Comparison of ENCODE assay signal across 19 cellular contexts in genomic region chr1:205246426-205247119, GRCh38. TPM values are rescaled to one million over a fixed set of nuclear protein-coding genes. Genes with fewer than 3 reads are reported as not detected.
DNase-seq lines count a peak whose midpoint lies in the region; ATAC-seq and TF ChIP-seq lines count a peak whose summit lies in the region.
"Had no signal": no experiment of that assay in that cellular context is flagged by ENCODE, and none has a peak within 500 bp of the region (broad histone marks: within the 10 kb centered on the region; RNA-seq: fewer than 3 reads in every experiment).

No MANE protein-coding gene starts in this region.

- H3K9me3 ChIP-seq in parathyroid adenoma (ENCODE audit: control insufficient read depth, low read length) (no peaks in the 10 kb centered on the region), PC-9 (ENCODE audit: insufficient read depth, low read depth) (no peaks in the 10 kb centered on the region)
- H3K9me3 ChIP-seq: breast epithelium, left ventricle myocardium inferior had no signal

- H3K4me1 Mint-ChIP-seq in activated T-cell treated with anti-CD3 and anti-CD28 coated beads, Interleukin-2, amount 50 U/mL, for 72 hours (ENCODE audit: low read depth) = peaks cover 9% of the 10 kb centered on the region
- H3K4me1 Mint-ChIP-seq in chondrocyte (ENCODE audit: low read depth) (peaks cover 53% of the 10 kb centered on the region), osteocyte (ENCODE audit: unreplicated experiment) (peaks cover 36% of the 10 kb centered on the region)

- H3K27me3 Mint-ChIP-seq in activated T-cell treated with anti-CD3 and anti-CD28 coated beads, Interleukin-2, amount 50 U/mL, for 72 hours (ENCODE audit: low read depth) = no peaks in the 10 kb centered on the region
- H3K27me3 Mint-ChIP-seq in chondrocyte (ENCODE audit: low read depth) = no peaks in the 10 kb centered on the region
- no peaks in the 10 kb centered on the region for H3K27me3 Mint-ChIP-seq in osteocyte (ENCODE audit: unreplicated experiment)
- H3K27me3 Mint-ChIP-seq: activated CD4-positive, alpha-beta T cell treated with anti-CD3 and anti-CD28 coated beads, Interleukin-2, amount 10 ng/mL, durations not matched to agents 7 days and 5 days; CD4-positive, alpha-beta T cell had no signal

- no peaks in the 10 kb centered on the region for H3F3A ChIP-seq in PC-9 (ENCODE audit: insufficient read depth, low read depth)

- H3K4me3 Mint-ChIP-seq in activated T-cell treated with anti-CD3 and anti-CD28 coated beads, Interleukin-2, amount 50 U/mL, for 72 hours = peak overlapping the region; percentile 9 to 70
- H3K4me3 Mint-ChIP-seq in chondrocyte (ENCODE audit: unreplicated experiment) (no peak overlapping the region), osteocyte (ENCODE audit: unreplicated experiment) (no peak overlapping the region)
- H3K4me3 Mint-ChIP-seq: activated CD4-positive, alpha-beta T cell treated with anti-CD3 and anti-CD28 coated beads, Interleukin-2, amount 10 ng/mL, durations not matched to agents 7 days and 5 days; CD4-positive, alpha-beta T cell had no signal

- H3K4me3 ChIP-seq in parathyroid adenoma (ENCODE audit: low read depth, low read length) = no peak overlapping the region
- no peak overlapping the region for H3K4me3 ChIP-seq in urinary bladder (ENCODE audit: low read depth, low read length)
- H3K4me3 ChIP-seq in PC-9 = no peak overlapping the region
- H3K4me3 ChIP-seq: breast epithelium, left ventricle myocardium inferior, skin epidermis had no signal

- H3K27me3 ChIP-seq in parathyroid adenoma (ENCODE audit: control insufficient read depth, insufficient read depth, low read length) (no peaks in the 10 kb centered on the region), PC-9 (ENCODE audit: insufficient read depth, low read depth) (peaks cover 21% of the 10 kb centered on the region)
- H3K27me3 ChIP-seq: breast epithelium had no signal

- H3K36me3 Mint-ChIP-seq in activated T-cell treated with anti-CD3 and anti-CD28 coated beads, Interleukin-2, amount 50 U/mL, for 72 hours (ENCODE audit: insufficient read depth in 2 of 2) = peaks cover 0 to 5% of the 10 kb centered on the region in 2 donors
- H3K36me3 Mint-ChIP-seq in chondrocyte (ENCODE audit: low read depth) (peaks cover 3% of the 10 kb centered on the region), osteocyte (ENCODE audit: unreplicated experiment) (no peaks in the 10 kb centered on the region)

- no peak for TF ChIP-seq CTCF in chondrocyte (IDR thresholded peaks at IDR 0.05)
- TF ChIP-seq CTCF in parathyroid adenoma (IDR thresholded peaks at IDR 0.05) = no peak
- TF ChIP-seq CTCF in PC-9 (conservative IDR thresholded peaks at IDR 0.05) = no peak
- TF ChIP-seq CTCF in osteocyte (IDR thresholded peaks at IDR 0.05) = no peak

- H3K27ac Mint-ChIP-seq in activated T-cell treated with anti-CD3 and anti-CD28 coated beads, Interleukin-2, amount 50 U/mL, for 72 hours = no peak overlapping the region
- H3K27ac Mint-ChIP-seq in chondrocyte (ENCODE audit: unreplicated experiment) = no peak overlapping the region
- H3K27ac Mint-ChIP-seq in osteocyte (ENCODE audit: unreplicated experiment) = no peak overlapping the region
- H3K27ac Mint-ChIP-seq: activated CD4-positive, alpha-beta T cell treated with anti-CD3 and anti-CD28 coated beads, Interleukin-2, amount 10 ng/mL, durations not matched to agents 7 days and 5 days; CD4-positive, alpha-beta T cell had no signal

- CTCF ChIA-PET in PC-9 (lab: Charles Lee) = no interaction called here

- H3K79me2 ChIP-seq in parathyroid adenoma (no peaks in the 10 kb centered on the region), PC-9 (ENCODE audit: low read depth) (no peaks in the 10 kb centered on the region)

- H3K9ac ChIP-seq in parathyroid adenoma = no peak overlapping the region

- no peaks in the 10 kb centered on the region for H4K20me1 ChIP-seq in PC-9 (ENCODE audit: insufficient read depth)

- 58% methylated on average over 8 of the region's 8 CpGs for WGBS in urinary bladder

- no peaks in the 10 kb centered on the region for H3K9me2 ChIP-seq in PC-9 (ENCODE audit: insufficient read depth)

- intact Hi-C loops in PC-9 (cut with micrococcal nuclease; ENCODE audit: unreplicated experiment) = no loop called here

- no TSS peak for BruUV-seq in PC-9 (replicated peaks; lab: Mats Ljungman, UMichigan)

- H3K4me2 ChIP-seq in parathyroid adenoma (ENCODE audit: low read length) (no peak overlapping the region), PC-9 (no peak overlapping the region)

- no peak for DNase-seq in activated T-cell treated with anti-CD3 and anti-CD28 coated beads, Interleukin-2, amount 50 U/mL, for 72 hours
- DNase-seq in activated T-cell treated with anti-CD3 and anti-CD28 coated beads for 4 hours (no peak), chondrocyte (ENCODE audit: low spot score) (peak; percentile 66), GF-D8 (lab: John Stamatoyannopoulos, UW) (no peak), PC-9 (no peak), osteocyte (ENCODE audit: extremely low spot score, unreplicated experiment) (no peak)
- DNase-seq: activated CD4-positive, alpha-beta T cell treated with anti-CD3 and anti-CD28 coated beads, Interleukin-2, amount 10 ng/mL, durations not matched to agents 7 days and 5 days; activated CD8-positive, alpha-beta memory T cell treated with anti-CD3 and anti-CD28 coated beads, Interleukin-2, amount 50 U/mL, for 48 hours; activated naive CD4-positive, alpha-beta T cell treated with anti-CD3 and anti-CD28 coated beads, Interleukin-2, amount 50 U/mL, for 16 hours; CD4-positive, alpha-beta T cell; DMS79; left ventricle myocardium inferior; NCI-H226; stimulated activated CD4-positive, alpha-beta T cell treated with anti-CD3 and anti-CD28 coated beads, Interleukin-4, amount 100 ng/mL, for 24 hours had no signal

- H3K4me1 ChIP-seq in parathyroid adenoma (peaks cover 39% of the 10 kb centered on the region), urinary bladder (ENCODE audit: insufficient read depth) (no peaks in the 10 kb centered on the region), PC-9 (replicated peaks; ENCODE audit: insufficient read depth) (no peaks in the 10 kb centered on the region)

- no peaks in the 10 kb centered on the region for H3K9me3 Mint-ChIP-seq in activated T-cell treated with anti-CD3 and anti-CD28 coated beads, Interleukin-2, amount 50 U/mL, for 72 hours
- no peaks in the 10 kb centered on the region for H3K9me3 Mint-ChIP-seq in chondrocyte (ENCODE audit: low read depth)
- no peaks in the 10 kb centered on the region for H3K9me3 Mint-ChIP-seq in osteocyte (ENCODE audit: unreplicated experiment)
- H3K9me3 Mint-ChIP-seq: activated CD4-positive, alpha-beta T cell treated with anti-CD3 and anti-CD28 coated beads, Interleukin-2, amount 10 ng/mL, durations not matched to agents 7 days and 5 days; CD4-positive, alpha-beta T cell had no signal

- H2AFZ ChIP-seq in parathyroid adenoma (no peak overlapping the region), PC-9 (no peak overlapping the region)

- H3K36me3 ChIP-seq in parathyroid adenoma (ENCODE audit: control insufficient read depth, insufficient read depth, low read length) (no peaks in the 10 kb centered on the region), urinary bladder (ENCODE audit: insufficient read depth) (peaks cover 2% of the 10 kb centered on the region), PC-9 (ENCODE audit: low read depth) (no peaks in the 10 kb centered on the region)
- H3K36me3 ChIP-seq: breast epithelium had no signal

- POLR2A ChIA-PET in PC-9 (lab: Charles Lee; ENCODE audit: unreplicated experiment) = interaction anchor here (0.7 kb wide), 1 partner anchor 27 kb away, joined by 8 read pairs; no protein-coding TSS in a partner anchor

- ATAC-seq in activated T-cell treated with anti-CD3 and anti-CD28 coated beads, Interleukin-2, amount 50 U/mL, for 72 hours (replicated peaks in 1 of 2) = no peak
- ATAC-seq: esophagus mucosa had no signal

- H3K27ac ChIP-seq in parathyroid adenoma (peak overlapping the region; percentile 91), urinary bladder (ENCODE audit: low read depth) (peak overlapping the region; percentile 11), PC-9 (no peak overlapping the region)

RNA-seq across cellular contexts. Expression of gene TMCC2, which starts 18.8 kb away (rescaled TPM):
- total RNA-seq in activated T-cell treated with anti-CD3 and anti-CD28 coated beads, Interleukin-2, amount 50 U/mL, for 72 hours = 1 to 10 TPM; 4.5 to 5.8 TPM
- total RNA-seq in chondrocyte = 4.8 to 5.7 TPM (median 5.5 TPM) in 3 replicates
- 4.4 TPM for total RNA-seq in urinary bladder
- 2.7 TPM for polyA plus RNA-seq in urinary bladder
- total RNA-seq in PC-9 (2021) = 0.79 and 0.80 TPM in 2 replicates
- total RNA-seq in osteocyte = 3.4 and 4.7 TPM in 2 replicates

RNA-seq across cellular contexts. Expression of gene DSTYK, which starts 35.1 kb away (rescaled TPM):
- 10 to 100 TPM in 1 of 2 donors, 1 to 10 TPM in 1; 9.8 to 10.7 TPM for total RNA-seq in activated T-cell treated with anti-CD3 and anti-CD28 coated beads, Interleukin-2, amount 50 U/mL, for 72 hours
- total RNA-seq in chondrocyte (12.5 to 12.7 TPM (median 12.6 TPM) in 3 replicates), urinary bladder (15.5 TPM), PC-9 (2021) (8.1 and 10.5 TPM in 2 replicates), osteocyte (15.3 and 15.6 TPM in 2 replicates)
- 8.6 TPM for polyA plus RNA-seq in urinary bladder

Comparison
In these comparisons a context has a peak if more than half of its experiments do, and no peak if none do; other contexts are left out.
1. H3K4me3 Mint-ChIP-seq: peak in activated T-cell treated with anti-CD3 and anti-CD28 coated beads, Interleukin-2, amount 50 U/mL, for 72 hours (2 of 2); none in chondrocyte (single experiment) and osteocyte (single experiment).